Comparison of ENCODE assay signal across 22 cellular contexts in the genomic region with DNA sequence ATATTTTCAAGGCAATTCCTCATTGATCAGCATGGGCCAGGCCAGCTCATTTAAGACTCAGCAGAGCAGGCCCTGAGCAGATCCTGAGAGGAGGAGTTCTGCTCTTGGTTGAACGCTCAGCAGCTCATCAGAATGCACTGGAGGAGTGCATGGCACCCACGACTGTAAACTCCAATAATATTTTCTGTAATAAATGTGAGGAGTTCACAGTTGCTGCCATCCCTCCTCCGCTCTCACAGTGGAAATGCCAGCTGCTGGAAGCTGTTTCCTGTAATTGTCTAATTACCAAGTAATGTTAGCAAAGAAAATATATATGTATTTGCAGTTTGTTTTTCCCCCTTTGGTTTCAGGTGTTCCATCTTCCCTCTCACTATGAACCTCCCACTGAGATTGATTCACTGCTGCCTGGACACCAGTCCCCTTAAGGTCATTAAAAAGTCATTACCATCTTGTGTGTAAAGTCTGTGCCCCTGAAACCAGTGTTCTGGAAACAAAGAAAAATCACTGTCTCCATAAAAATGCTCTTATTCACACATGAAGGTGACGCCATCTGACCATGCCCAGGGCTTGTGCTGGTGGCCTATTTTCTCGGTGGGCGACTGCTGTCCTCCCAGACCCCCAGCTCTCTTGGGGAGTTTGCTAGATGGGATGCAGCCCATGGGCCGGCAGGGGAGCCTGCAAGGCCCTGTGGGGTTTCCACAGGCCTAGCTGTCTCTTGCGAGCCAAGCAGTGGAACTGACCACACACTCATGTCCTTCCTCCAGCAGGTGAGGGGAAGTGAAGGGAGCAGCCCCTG.
DNase-seq lines count a peak whose midpoint lies in the region; ATAC-seq and TF ChIP-seq lines count a peak whose summit lies in the region.
"Had no signal": no experiment of that assay in that cellular context is flagged by ENCODE, and none has a peak within 500 bp of the region (broad histone marks: within the 10 kb centered on the region; RNA-seq: fewer than 3 reads in every experiment).

No MANE protein-coding gene starts in this region.

- no peaks in the 10 kb centered on the region for H3K79me1 ChIP-seq in mesendoderm (ENCODE audit: low read length)

- H3K9me3 Mint-ChIP-seq in GM23338, result no peaks in the 10 kb centered on the region
- no peaks in the 10 kb centered on the region for H3K9me3 Mint-ChIP-seq in central memory CD8-positive, alpha-beta T cell
- H3K9me3 Mint-ChIP-seq: activated T-cell treated with anti-CD3 and anti-CD28 coated beads, Interleukin-2, amount 50 U/mL, for 24 hours; neural progenitor cell had no signal

- no peak overlapping the region for H4K5ac ChIP-seq in mesendoderm (ENCODE audit: low read length)

- no peaks in the 10 kb centered on the region for H3K9me2 ChIP-seq in GM23338 (ENCODE audit: insufficient read depth)

- intact Hi-C loops in esophagus squamous epithelium (cut with DNase I), result no loop called here

- H4K20me1 ChIP-seq in GM23338 (replicated peaks; ENCODE audit: insufficient read depth), result no peaks in the 10 kb centered on the region

- no peak overlapping the region for H2BK5ac ChIP-seq in mesendoderm (ENCODE audit: low read length)

- H3K27ac Mint-ChIP-seq in GM23338, result peak overlapping the region; percentile 1; the same call in 1 of the 2 replicates
- H3K27ac Mint-ChIP-seq in central memory CD8-positive, alpha-beta T cell (ENCODE audit: low read depth), result peak overlapping the region; percentile 5
- H3K27ac Mint-ChIP-seq: activated CD4-positive, alpha-beta T cell treated with anti-CD3 and anti-CD28 coated beads for 36 hours; activated CD8-positive, alpha-beta T cell treated with anti-CD3 and anti-CD28 coated beads, Interleukin-2, amount 10 ng/mL, durations not matched to agents 7 days and 5 days; activated T-cell treated with anti-CD3 and anti-CD28 coated beads, Interleukin-2, amount 50 U/mL, for 24 hours; neural progenitor cell had no signal

- no peaks in the 10 kb centered on the region for H3K36me3 Mint-ChIP-seq in GM23338 (ENCODE audit: low read depth)
- peaks cover 9% of the 10 kb centered on the region for H3K36me3 Mint-ChIP-seq in central memory CD8-positive, alpha-beta T cell (ENCODE audit: insufficient read depth)
- H3K36me3 Mint-ChIP-seq: neural progenitor cell had no signal

- H4K8ac ChIP-seq in mesendoderm (ENCODE audit: low read depth, low read length), result no peak overlapping the region

- H3K79me2 ChIP-seq in GM23338 (replicated peaks; ENCODE audit: insufficient read depth), result no peaks in the 10 kb centered on the region
- no peaks in the 10 kb centered on the region for H3K79me2 ChIP-seq in mesendoderm (ENCODE audit: control insufficient read depth, insufficient read depth, low read length)

- H3K4ac ChIP-seq in mesendoderm (ENCODE audit: low read depth, low read length), result no peak overlapping the region

- H2BK15ac ChIP-seq in mesendoderm (replicated peaks; ENCODE audit: low read depth), result no peak overlapping the region

- TF ChIP-seq CTCF in GM23338 (conservative IDR thresholded peaks at IDR 0.05; ENCODE audit: low read depth in 2 of 2) (no peak), esophagus squamous epithelium (IDR thresholded peaks at IDR 0.05) (no peak)

- H3K9me3 ChIP-seq in esophagus squamous epithelium, result no peaks in the 10 kb centered on the region
- H3K9me3 ChIP-seq: right lobe of liver, upper lobe of right lung had no signal

- H3K4me2 ChIP-seq in GM23338 (no peak overlapping the region), mesendoderm (ENCODE audit: low read length) (no peak overlapping the region)
- H3K4me2 ChIP-seq: neural progenitor cell had no signal

- H2AK5ac ChIP-seq in mesendoderm (ENCODE audit: low read length), result no peak overlapping the region

- no peak for TF ChIP-seq POLR2A in esophagus squamous epithelium (IDR thresholded peaks at IDR 0.05)

- H3K56ac ChIP-seq in mesendoderm (ENCODE audit: low read length), result no peak overlapping the region

- H3K4me1 Mint-ChIP-seq in GM23338, result peaks cover 35% of the 10 kb centered on the region
- H3K4me1 Mint-ChIP-seq in central memory CD8-positive, alpha-beta T cell, result no peaks in the 10 kb centered on the region
- H3K4me1 Mint-ChIP-seq: activated CD4-positive, alpha-beta T cell treated with anti-CD3 and anti-CD28 coated beads for 36 hours had no signal

- H2AFZ ChIP-seq in GM23338, result no peak overlapping the region
- H2AFZ ChIP-seq: neural progenitor cell had no signal

- DNase-seq in GM23338 (ENCODE audit: low spot score) (no peak), NCI-H2081 treated with DMSO at 0.1 percent for 48 hours (lab: John Stamatoyannopoulos, UW) (peak; percentile 79), mesendoderm (no peak), esophagus squamous epithelium (lab: John Stamatoyannopoulos, UW) (no peak)
- DNase-seq in central memory CD8-positive, alpha-beta T cell (ENCODE audit: low spot score in 2 of 2), result no peak
- no peak for DNase-seq in effector CD4-positive, alpha-beta T cell
- DNase-seq: activated CD4-positive, alpha-beta T cell treated with anti-CD3 and anti-CD28 coated beads for 36 hours; activated CD8-positive, alpha-beta T cell treated with anti-CD3 and anti-CD28 coated beads, Interleukin-2, amount 10 ng/mL, durations not matched to agents 7 days and 5 days; activated T-cell treated with anti-CD3 and anti-CD28 coated beads, Interleukin-2, amount 50 U/mL, for 24 hours; cerebellar nuclear complex; NCI-H1694 treated with DMSO at 0.1 percent for 48 hours; NCI-H226; NCI-H774; stimulated activated CD4-positive, alpha-beta T cell treated with anti-CD3 and anti-CD28 coated beads, Interleukin-12 subunit alpha, Interleukin-12 subunit beta, amount 100 ng/mL, for 4 hours; stimulated activated CD4-positive, alpha-beta T cell treated with anti-CD3 and anti-CD28 coated beads, Interleukin-4, amount 100 ng/mL, for 1 hour; upper lobe of right lung had no signal

- H3K27me3 Mint-ChIP-seq in GM23338 (ENCODE audit: insufficient read depth, low read depth, poor library complexity), result no peaks in the 10 kb centered on the region
- no peaks in the 10 kb centered on the region for H3K27me3 Mint-ChIP-seq in central memory CD8-positive, alpha-beta T cell
- H3K27me3 Mint-ChIP-seq: activated CD4-positive, alpha-beta T cell treated with anti-CD3 and anti-CD28 coated beads for 36 hours; activated T-cell treated with anti-CD3 and anti-CD28 coated beads, Interleukin-2, amount 50 U/mL, for 24 hours had no signal

- H3K4me1 ChIP-seq in GM23338 (ENCODE audit: insufficient read depth), result peaks cover 25% of the 10 kb centered on the region
- H3K4me1 ChIP-seq in mesendoderm (ENCODE audit: control insufficient read depth, low read depth, low read length), result peaks cover 17% of the 10 kb centered on the region
- H3K4me1 ChIP-seq in esophagus squamous epithelium, result no peaks in the 10 kb centered on the region
- H3K4me1 ChIP-seq: right lobe of liver, upper lobe of right lung had no signal

- H3K36me3 ChIP-seq in GM23338 (ENCODE audit: insufficient read depth), result no peaks in the 10 kb centered on the region
- H3K36me3 ChIP-seq in mesendoderm (ENCODE audit: control insufficient read depth, insufficient read depth, low read length), result no peaks in the 10 kb centered on the region
- H3K36me3 ChIP-seq in esophagus squamous epithelium, result peaks cover 0 to 8% (median 0%) of the 10 kb centered on the region in 3 donors
- H3K36me3 ChIP-seq: neural progenitor cell, right lobe of liver, upper lobe of right lung had no signal

- no peak overlapping the region for H2BK120ac ChIP-seq in mesendoderm (ENCODE audit: low read depth, low read length)

- H3K27ac ChIP-seq in GM23338 (ENCODE audit: low read depth), result no peak overlapping the region
- H3K27ac ChIP-seq in mesendoderm (ENCODE audit: low read depth, low read length), result no peak overlapping the region
- H3K27ac ChIP-seq in esophagus squamous epithelium, result no peak overlapping the region
- H3K27ac ChIP-seq: neural progenitor cell, right lobe of liver, RWPE1, upper lobe of right lung had no signal

- H3K9ac ChIP-seq in mesendoderm (ENCODE audit: low read length), result no peak overlapping the region
- H3K9ac ChIP-seq: neural progenitor cell had no signal

- H3F3A ChIP-seq in GM23338 (replicated peaks; ENCODE audit: low read depth), result no peaks in the 10 kb centered on the region

- H3K27me3 ChIP-seq in GM23338 (ENCODE audit: insufficient read depth), result no peaks in the 10 kb centered on the region
- no peaks in the 10 kb centered on the region for H3K27me3 ChIP-seq in mesendoderm (ENCODE audit: insufficient read depth, low read length, poor library complexity)
- no peaks in the 10 kb centered on the region for H3K27me3 ChIP-seq in esophagus squamous epithelium
- H3K27me3 ChIP-seq: neural progenitor cell, right lobe of liver, upper lobe of right lung had no signal

- no peak overlapping the region for H3K4me3 ChIP-seq in GM23338
- no peak overlapping the region for H3K4me3 ChIP-seq in mesendoderm (ENCODE audit: low read length)
- H3K4me3 ChIP-seq in esophagus squamous epithelium, result no peak overlapping the region
- H3K4me3 ChIP-seq: lung, neural progenitor cell, right lobe of liver, upper lobe of right lung had no signal

- H3K18ac ChIP-seq in mesendoderm (ENCODE audit: low read length), result peak overlapping the region; percentile 15

- ATAC-seq in GM23338, result peak; percentile 11; the same call in 1 of the 3 replicates
- no peak for ATAC-seq in central memory CD8-positive, alpha-beta T cell (replicated peaks; ENCODE audit: extremely low read depth, poor library complexity, severe bottlenecking)
- ATAC-seq in GM21717 (IDR thresholded peaks at IDR 0.05; ENCODE audit: unreplicated experiment), result no peak
- ATAC-seq in GM21367 (IDR thresholded peaks at IDR 0.05; ENCODE audit: unreplicated experiment), result no peak
- ATAC-seq: activated CD4-positive, alpha-beta T cell treated with anti-CD3 and anti-CD28 coated beads for 36 hours; activated CD8-positive, alpha-beta T cell treated with anti-CD3 and anti-CD28 coated beads, Interleukin-2, amount 10 ng/mL, durations not matched to agents 7 days and 5 days; upper lobe of right lung had no signal

- WGBS in mesendoderm (ENCODE audit: extremely low coverage, insufficient coverage, low lambda C conversion rate), result no CpG with 5 or more reads among the region's 8 CpGs
- WGBS in esophagus squamous epithelium, 2 donors, result 52 to 78% methylated on average over 3 to 6 of the region's 8 CpGs

- no peak overlapping the region for H3K23ac ChIP-seq in mesendoderm (ENCODE audit: low read length)

- no peak overlapping the region for H3K4me3 Mint-ChIP-seq in GM23338
- no peak overlapping the region for H3K4me3 Mint-ChIP-seq in central memory CD8-positive, alpha-beta T cell
- H3K4me3 Mint-ChIP-seq: activated CD4-positive, alpha-beta T cell treated with anti-CD3 and anti-CD28 coated beads for 36 hours; activated CD8-positive, alpha-beta T cell treated with anti-CD3 and anti-CD28 coated beads, Interleukin-2, amount 10 ng/mL, durations not matched to agents 7 days and 5 days; activated T-cell treated with anti-CD3 and anti-CD28 coated beads, Interleukin-2, amount 50 U/mL, for 24 hours; neural progenitor cell had no signal
